In the genomic region with DNA sequence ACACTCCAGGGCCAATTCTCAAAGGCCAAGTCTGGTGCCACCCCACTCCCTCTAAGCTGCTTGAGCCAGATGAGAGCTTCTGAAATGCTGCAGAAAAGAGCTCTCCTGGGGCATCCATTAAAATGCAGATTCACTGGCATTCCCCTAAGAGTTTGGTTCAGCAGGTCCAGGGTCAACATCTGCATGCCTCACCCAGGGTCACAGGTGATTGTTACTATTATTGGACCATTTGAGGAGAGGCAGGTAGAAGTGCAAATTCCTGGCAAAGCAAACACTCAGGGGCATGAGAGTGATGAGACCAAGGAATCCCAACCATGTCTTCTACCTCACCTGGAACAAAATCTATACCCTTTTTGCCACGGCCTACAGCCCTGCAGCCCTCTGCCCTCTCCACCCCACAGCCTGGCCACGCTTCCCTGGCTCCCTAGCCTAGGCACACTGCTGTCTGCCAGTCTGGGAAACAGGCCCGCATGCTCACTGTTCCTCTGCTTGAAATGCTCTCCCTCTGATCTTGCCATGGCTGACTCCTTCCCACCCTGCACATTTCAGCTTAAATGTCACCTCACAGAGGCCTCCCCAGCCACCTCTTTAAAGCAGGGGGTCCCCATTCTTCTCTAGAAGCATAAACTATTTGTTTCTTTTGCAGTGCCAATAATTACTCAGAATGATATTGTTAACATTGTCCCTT, we compare ENCODE assay signal across 18 cellular contexts. TPM values are rescaled to one million over a fixed set of nuclear protein-coding genes. Genes with fewer than 3 reads are reported as not detected.
DNase-seq lines count a peak whose midpoint lies in the region; ATAC-seq and TF ChIP-seq lines count a peak whose summit lies in the region.
"Had no signal": no experiment of that assay in that cellular context is flagged by ENCODE, and none has a peak within 500 bp of the region (broad histone marks: within the 10 kb centered on the region; RNA-seq: fewer than 3 reads in every experiment).

No MANE protein-coding gene starts in this region.

- 83% methylated on average over 2 to 3 of the region's 3 CpGs for WGBS in endodermal cell (ENCODE audit: insufficient coverage in 1 of 2, insufficient read length in 1 of 2), 2 experiments

- H3K9me3 ChIP-seq in CD8-positive, alpha-beta memory T cell (ENCODE audit: low read length): no peaks in the 10 kb centered on the region
- no peaks in the 10 kb centered on the region for H3K9me3 ChIP-seq in HEK293 (ENCODE audit: control insufficient read depth, insufficient read depth, low read depth, low read length)
- H3K9me3 ChIP-seq in endodermal cell (ENCODE audit: control insufficient read depth, low read length): no peaks in the 10 kb centered on the region
- H3K9me3 ChIP-seq in iPS-20b (ENCODE audit: insufficient read depth, low read depth, low read length): no peaks in the 10 kb centered on the region
- H3K9me3 ChIP-seq: BLaER1 treated with 17β-estradiol and CSF1 and Interleukin-3, amounts not matched to agents 10 nM and 100 nM had no signal

- CTCF ChIA-PET in CD8-positive, alpha-beta memory T cell (lab: Charles Lee): no interaction called here
- CTCF ChIA-PET in HEK293 (lab: Yijun Ruan, JAX): interaction anchor here (0.7 kb wide), 1 partner anchor 35 kb away, joined by 3 read pairs; a partner anchor contains a TSS
- CTCF ChIA-PET in activated CD4-positive, alpha-beta T cell treated with anti-CD3 and anti-CD28 coated beads, Interleukin-2, amount 10 ng/mL, durations not matched to agents 7 days and 5 days (lab: Charles Lee): no interaction called here

- H3K27me3 ChIP-seq in CD8-positive, alpha-beta memory T cell (ENCODE audit: insufficient read depth, low read length, poor library complexity, severe bottlenecking): no peaks in the 10 kb centered on the region
- H3K27me3 ChIP-seq in endodermal cell (ENCODE audit: control insufficient read depth, insufficient read depth, low read length, poor library complexity, severe bottlenecking) (no peaks in the 10 kb centered on the region), iPS-20b (ENCODE audit: insufficient read depth, low read length) (peaks cover 15% of the 10 kb centered on the region; the same call in 1 of the 2 replicates)
- H3K27me3 ChIP-seq: BLaER1 treated with 17β-estradiol and CSF1 and Interleukin-3, amounts not matched to agents 10 nM and 100 nM had no signal

- H3K4me3 Mint-ChIP-seq in CD8-positive, alpha-beta memory T cell: no peak overlapping the region
- H3K4me3 Mint-ChIP-seq in endodermal cell: no peak overlapping the region
- no peak overlapping the region for H3K4me3 Mint-ChIP-seq in activated CD4-positive, alpha-beta T cell treated with anti-CD3 and anti-CD28 coated beads, Interleukin-2, amount 10 ng/mL, durations not matched to agents 7 days and 5 days

- TF ChIP-seq POLR2A in erythroblast (IDR thresholded peaks at IDR 0.05; ENCODE audit: low read length): no peak

- H3K4me1 Mint-ChIP-seq in CD8-positive, alpha-beta memory T cell: peaks cover 20 to 25% (median 23%) of the 10 kb centered on the region in 3 donors
- peaks cover 14% of the 10 kb centered on the region for H3K4me1 Mint-ChIP-seq in endodermal cell
- H3K4me1 Mint-ChIP-seq in activated CD4-positive, alpha-beta T cell treated with anti-CD3 and anti-CD28 coated beads, Interleukin-2, amount 10 ng/mL, durations not matched to agents 7 days and 5 days: peaks cover 16% of the 10 kb centered on the region

- no peaks in the 10 kb centered on the region for H3K36me3 ChIP-seq in CD8-positive, alpha-beta memory T cell (ENCODE audit: insufficient read depth, low read length)
- H3K36me3 ChIP-seq in HEK293 (ENCODE audit: control insufficient read depth in 2 of 2, insufficient read depth in 1 of 2, low read length in 2 of 2) (peaks cover 0 to 9% of the 10 kb centered on the region in 2 experiments; a peak in 1 of 3 replicates), endodermal cell (ENCODE audit: control insufficient read depth, insufficient read depth, low read length) (no peaks in the 10 kb centered on the region), iPS-20b (ENCODE audit: insufficient read depth, low read depth, low read length) (0 out of 2 replicates have a peak, but pooled peaks cover 3% of the 10 kb centered on the region)
- H3K36me3 ChIP-seq: BLaER1 treated with 17β-estradiol and CSF1 and Interleukin-3, amounts not matched to agents 10 nM and 100 nM had no signal

- H3K27ac ChIP-seq in CD8-positive, alpha-beta memory T cell (ENCODE audit: low read depth, low read length): no peak overlapping the region
- H3K27ac ChIP-seq in HEK293 (ENCODE audit: extremely low read depth, low read depth, low read length): no peak overlapping the region
- H3K27ac ChIP-seq in endodermal cell (ENCODE audit: low read depth, low read length): no peak overlapping the region
- H3K27ac ChIP-seq in iPS-20b (ENCODE audit: low read length): no peak overlapping the region
- H3K27ac ChIP-seq: BLaER1 treated with 17β-estradiol and CSF1 and Interleukin-3, amounts not matched to agents 10 nM and 100 nM had no signal

- no peak for DNase-seq in CD8-positive, alpha-beta memory T cell
- DNase-seq in endodermal cell (peak; percentile 61), OCI-M1 (lab: John Stamatoyannopoulos, UW) (no peak), erythroblast (lab: John Stamatoyannopoulos, UW) (no peak)
- DNase-seq in activated CD4-positive, alpha-beta T cell treated with anti-CD3 and anti-CD28 coated beads, Interleukin-2, amount 10 ng/mL, durations not matched to agents 7 days and 5 days: no peak
- DNase-seq: 8988T; ACHN; Calu3; CD4-positive, CD25-positive, alpha-beta regulatory T cell; DMS 273 treated with DMSO at 0.1 percent for 48 hours; GOT3 had no signal

- no peak overlapping the region for H3K4me3 ChIP-seq in CD8-positive, alpha-beta memory T cell (ENCODE audit: low read length)
- no peak overlapping the region for H3K4me3 ChIP-seq in HEK293 (ENCODE audit: low read depth, low read length)
- no peak overlapping the region for H3K4me3 ChIP-seq in endodermal cell (ENCODE audit: low read length)
- peak overlapping the region; percentile 38; the same call in 1 of the 2 replicates for H3K4me3 ChIP-seq in iPS-20b (ENCODE audit: low read length)
- H3K4me3 ChIP-seq: BLaER1 treated with 17β-estradiol and CSF1 and Interleukin-3, amounts not matched to agents 10 nM and 100 nM had no signal

- H3K4me1 ChIP-seq in CD8-positive, alpha-beta memory T cell (ENCODE audit: insufficient read depth, low read length): peaks cover 12% of the 10 kb centered on the region
- H3K4me1 ChIP-seq in HEK293 (ENCODE audit: control insufficient read depth, insufficient read depth, low read length): no peaks in the 10 kb centered on the region
- H3K4me1 ChIP-seq in endodermal cell (ENCODE audit: control insufficient read depth, insufficient read depth, low read length): no peaks in the 10 kb centered on the region
- peaks cover 21% of the 10 kb centered on the region for H3K4me1 ChIP-seq in iPS-20b (ENCODE audit: insufficient read depth, low read length)

- H3K9ac ChIP-seq in endodermal cell (ENCODE audit: extremely low read depth, low read length, poor library complexity, severe bottlenecking) (no peak overlapping the region), iPS-20b (ENCODE audit: low read depth, low read length) (no peak overlapping the region; the same call in 1 of the 2 replicates)
- H3K9ac ChIP-seq: BLaER1 treated with 17β-estradiol and CSF1 and Interleukin-3, amounts not matched to agents 10 nM and 100 nM had no signal

- no peak for ATAC-seq in GM21737 (IDR thresholded peaks at IDR 0.05; ENCODE audit: unreplicated experiment)

- POLR2A ChIA-PET in CD8-positive, alpha-beta memory T cell (lab: Charles Lee): no interaction called here
- POLR2A ChIA-PET in HEK293 (lab: Yijun Ruan, JAX): interaction anchor here (1.9 kb wide), 1 partner anchor 29 kb away, joined by 8 read pairs; a partner anchor contains a TSS
- POLR2A ChIA-PET in activated CD4-positive, alpha-beta T cell treated with anti-CD3 and anti-CD28 coated beads, Interleukin-2, amount 10 ng/mL, durations not matched to agents 7 days and 5 days (lab: Charles Lee): no interaction called here

- H3K27me3 Mint-ChIP-seq in CD8-positive, alpha-beta memory T cell: peaks cover 0 to 2% of the 10 kb centered on the region in 2 donors
- peaks cover 10% of the 10 kb centered on the region for H3K27me3 Mint-ChIP-seq in endodermal cell (ENCODE audit: insufficient read depth)
- no peaks in the 10 kb centered on the region for H3K27me3 Mint-ChIP-seq in activated CD4-positive, alpha-beta T cell treated with anti-CD3 and anti-CD28 coated beads, Interleukin-2, amount 10 ng/mL, durations not matched to agents 7 days and 5 days
- H3K27me3 Mint-ChIP-seq: CD4-positive, CD25-positive, alpha-beta regulatory T cell had no signal

- no peaks in the 10 kb centered on the region for H3K9me3 Mint-ChIP-seq in CD8-positive, alpha-beta memory T cell
- no peaks in the 10 kb centered on the region for H3K9me3 Mint-ChIP-seq in endodermal cell
- no peaks in the 10 kb centered on the region for H3K9me3 Mint-ChIP-seq in activated CD4-positive, alpha-beta T cell treated with anti-CD3 and anti-CD28 coated beads, Interleukin-2, amount 10 ng/mL, durations not matched to agents 7 days and 5 days
- H3K9me3 Mint-ChIP-seq: CD4-positive, CD25-positive, alpha-beta regulatory T cell had no signal

- peak overlapping the region in 5 of 8 donors; percentile 15 to 63 (median 37) for H3K27ac Mint-ChIP-seq in CD8-positive, alpha-beta memory T cell
- H3K27ac Mint-ChIP-seq in endodermal cell: no peak overlapping the region
- H3K27ac Mint-ChIP-seq in activated CD4-positive, alpha-beta T cell treated with anti-CD3 and anti-CD28 coated beads, Interleukin-2, amount 10 ng/mL, durations not matched to agents 7 days and 5 days: no peak overlapping the region

- H3K36me3 Mint-ChIP-seq in CD8-positive, alpha-beta memory T cell: no peaks in the 10 kb centered on the region
- H3K36me3 Mint-ChIP-seq in endodermal cell (ENCODE audit: low read depth): no peaks in the 10 kb centered on the region
- H3K36me3 Mint-ChIP-seq in activated CD4-positive, alpha-beta T cell treated with anti-CD3 and anti-CD28 coated beads, Interleukin-2, amount 10 ng/mL, durations not matched to agents 7 days and 5 days (ENCODE audit: low read depth): no peaks in the 10 kb centered on the region
- H3K36me3 Mint-ChIP-seq: CD4-positive, CD25-positive, alpha-beta regulatory T cell had no signal

- no peak for TF ChIP-seq CTCF in HEK293 (tag by site-specific recombination; IDR thresholded peaks at IDR 0.05)
- TF ChIP-seq CTCF in endodermal cell (conservative IDR thresholded peaks at IDR 0.05): no peak

RNA-seq across cellular contexts. Expression of a gene that starts 4.4 kb away (rescaled TPM):
- under 1 TPM; 0.24 to 0.35 TPM for total RNA-seq in CD8-positive, alpha-beta memory T cell
- polyA plus RNA-seq in CD8-positive, alpha-beta memory T cell: 0.33 TPM
- total RNA-seq in endodermal cell: 1 to 10 TPM in 1 of 2 donors, under 1 TPM in 1; 0.73 to 1.9 TPM
- 1.4 TPM for polyA plus RNA-seq in endodermal cell (2013, experiment 1 of 2)
- 1.3 TPM for polyA plus RNA-seq in endodermal cell (2013, experiment 2 of 2)
- under 1 TPM; 0.27 TPM for total RNA-seq in activated CD4-positive, alpha-beta T cell treated with anti-CD3 and anti-CD28 coated beads, Interleukin-2, amount 10 ng/mL, durations not matched to agents 7 days and 5 days

RNA-seq across cellular contexts. Expression of a gene that starts 8.7 kb away (rescaled TPM):
- 10 to 100 TPM; 43.9 TPM for total RNA-seq in CD8-positive, alpha-beta memory T cell
- polyA plus RNA-seq in CD8-positive, alpha-beta memory T cell: 42.8 TPM
- 10 to 100 TPM; 16.6 to 19.6 TPM for total RNA-seq in endodermal cell
- polyA plus RNA-seq in endodermal cell (2013, experiment 1 of 2): 21.8 TPM
- 21.4 TPM for polyA plus RNA-seq in endodermal cell (2013, experiment 2 of 2)
- total RNA-seq in activated CD4-positive, alpha-beta T cell treated with anti-CD3 and anti-CD28 coated beads, Interleukin-2, amount 10 ng/mL, durations not matched to agents 7 days and 5 days: 10 to 100 TPM; 29.1 to 29.8 TPM

RNA-seq across cellular contexts. Expression of a gene that starts 21.8 kb away (rescaled TPM):
- under 1 TPM; 0.13 to 0.37 TPM for total RNA-seq in CD8-positive, alpha-beta memory T cell
- 0.82 TPM for polyA plus RNA-seq in CD8-positive, alpha-beta memory T cell
- under 1 TPM; 0.33 to 0.49 TPM for total RNA-seq in endodermal cell
- 0.61 TPM for polyA plus RNA-seq in endodermal cell (2013, experiment 1 of 2)
- 0.50 TPM for polyA plus RNA-seq in endodermal cell (2013, experiment 2 of 2)
- under 1 TPM in 1 of 2 experiments, not detected in 1; 0.07 TPM for total RNA-seq in activated CD4-positive, alpha-beta T cell treated with anti-CD3 and anti-CD28 coated beads, Interleukin-2, amount 10 ng/mL, durations not matched to agents 7 days and 5 days
- total RNA-seq: CD4-positive, CD25-positive, alpha-beta regulatory T cell; Daoy; HepG2; HT1080 had no signal
- polyA plus RNA-seq: HepG2 had no signal

RNA-seq across cellular contexts. Expression of a gene that starts 28.5 kb away (rescaled TPM):
- total RNA-seq in CD8-positive, alpha-beta memory T cell: 10 to 100 TPM; 75.0 to 78.7 TPM
- 17.1 TPM for polyA plus RNA-seq in CD8-positive, alpha-beta memory T cell
- 10 to 100 TPM; 56.5 to 73.2 TPM for total RNA-seq in endodermal cell
- 38.3 TPM for polyA plus RNA-seq in endodermal cell (2013, experiment 1 of 2)
- 33.0 TPM for polyA plus RNA-seq in endodermal cell (2013, experiment 2 of 2)
- total RNA-seq in activated CD4-positive, alpha-beta T cell treated with anti-CD3 and anti-CD28 coated beads, Interleukin-2, amount 10 ng/mL, durations not matched to agents 7 days and 5 days: 10 to 100 TPM; 62.0 to 66.4 TPM

RNA-seq across cellular contexts. Expression of a gene that starts 35.2 kb away (rescaled TPM):
- not detected for total RNA-seq in CD8-positive, alpha-beta memory T cell
- polyA plus RNA-seq in CD8-positive, alpha-beta memory T cell: not detected
- not detected for total RNA-seq in endodermal cell
- polyA plus RNA-seq in endodermal cell (2013, experiment 1 of 2): 0.39 TPM
- polyA plus RNA-seq in endodermal cell (2013, experiment 2 of 2): 0.58 TPM
- total RNA-seq in activated CD4-positive, alpha-beta T cell treated with anti-CD3 and anti-CD28 coated beads, Interleukin-2, amount 10 ng/mL, durations not matched to agents 7 days and 5 days: not detected
- total RNA-seq: Calu3, Daoy, HepG2, HT1080 had no signal
- polyA plus RNA-seq: CD4-positive, CD25-positive, alpha-beta regulatory T cell; HepG2 had no signal

Comparison
In these comparisons a context has a peak if more than half of its experiments do, and no peak if none do; other contexts are left out.
1. H3K27ac Mint-ChIP-seq: peak in CD8-positive, alpha-beta memory T cell (5 of 8); none in endodermal cell (single experiment) and activated CD4-positive, alpha-beta T cell treated with anti-CD3 and anti-CD28 coated beads, Interleukin-2, amount 10 ng/mL, durations not matched to agents 7 days and 5 days (single experiment).